Comparison of ENCODE assay signal across 28 cellular contexts in the genomic region with DNA sequence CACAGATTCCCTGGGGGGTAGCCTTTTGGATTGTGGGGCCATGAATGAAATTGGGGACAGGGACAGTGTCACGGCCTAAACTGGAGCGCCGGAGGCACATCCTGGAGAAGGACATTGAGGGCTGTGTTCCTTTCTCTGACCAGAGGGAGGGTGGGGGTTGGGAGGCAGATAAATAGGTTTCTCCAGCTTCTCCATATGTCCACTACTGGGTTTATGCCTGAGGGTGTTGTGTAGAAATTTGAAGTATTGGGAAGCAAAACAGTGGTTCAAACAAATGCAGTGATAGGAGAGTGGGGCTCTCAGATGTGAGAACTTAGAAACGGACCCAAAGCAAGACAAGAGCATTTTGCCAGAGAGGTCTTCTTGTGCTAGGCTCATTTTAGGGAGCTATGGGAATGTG. TPM values are rescaled to one million over a fixed set of nuclear protein-coding genes. Genes with fewer than 3 reads are reported as not detected.
DNase-seq lines count a peak whose midpoint lies in the region; ATAC-seq, FAIRE-seq and TF ChIP-seq lines count a peak whose summit lies in the region.
"Had no signal": no experiment of that assay in that cellular context is flagged by ENCODE, and none has a peak within 500 bp of the region (broad histone marks: within the 10 kb centered on the region; RNA-seq: fewer than 3 reads in every experiment).

No MANE protein-coding gene starts in this region.

- H3K4me1 ChIP-seq in HepG2 (ENCODE audit: insufficient read depth, low read length) (peaks cover 100% of the 10 kb centered on the region), right lobe of liver (no peaks in the 10 kb centered on the region), endodermal cell (ENCODE audit: control insufficient read depth, insufficient read depth, low read length) (peaks cover 37% of the 10 kb centered on the region)

- CTCF ChIA-PET in HepG2 (lab: Yijun Ruan, JAX; ENCODE audit: low intra/inter-chr PET ratio, low total read pairs) = no interaction called here

- H3K27ac ChIP-seq in HepG2 (ENCODE audit: extremely low read length, insufficient read depth, low read length) = peak overlapping the region; percentile 71
- H3K27ac ChIP-seq in right lobe of liver = no peak overlapping the region
- H3K27ac ChIP-seq in endodermal cell (ENCODE audit: low read depth, low read length) = peak overlapping the region; percentile 12
- H3K27ac ChIP-seq in caudate nucleus (ENCODE audit: low read depth, low read length) = no peak overlapping the region
- H3K27ac ChIP-seq: HL-60, KMS-11 had no signal

- H3K9me3 ChIP-seq in HepG2 (ENCODE audit: low read length) (no peaks in the 10 kb centered on the region), right lobe of liver (no peaks in the 10 kb centered on the region), endodermal cell (ENCODE audit: control insufficient read depth, low read length) (no peaks in the 10 kb centered on the region)

- no peak for FAIRE-seq in HepG2 (lab: Jason Lieb, UNC)
- FAIRE-seq: GM12892 had no signal

- POLR2A ChIA-PET in HepG2 (lab: Yijun Ruan, JAX) = interaction anchor here (0.6 to 4.8 kb wide), 3 partner anchors 13 to 42 kb away, joined by 3 to 27 read pairs (median 4); no protein-coding TSS in a partner anchor

- no peaks in the 10 kb centered on the region for H3K9me3 Mint-ChIP-seq in endodermal cell
- H3K9me3 Mint-ChIP-seq in mesothelial cell of epicardium = no peaks in the 10 kb centered on the region
- H3K9me3 Mint-ChIP-seq: CD8-positive, alpha-beta T cell; H9 had no signal

- ATAC-seq in HepG2 = no peak
- no peak for ATAC-seq in right lobe of liver
- no peak for ATAC-seq in HG03520 (IDR thresholded peaks at IDR 0.05; ENCODE audit: unreplicated experiment)
- ATAC-seq in GM19023 (IDR thresholded peaks at IDR 0.05; ENCODE audit: unreplicated experiment) = no peak
- ATAC-seq: CD8-positive, alpha-beta T cell; Right ventricle myocardium inferior had no signal

- H3K27me3 Mint-ChIP-seq in endodermal cell (ENCODE audit: insufficient read depth) (no peaks in the 10 kb centered on the region), mesothelial cell of epicardium (ENCODE audit: low read depth) (no peaks in the 10 kb centered on the region)

- H3K27me3 ChIP-seq in HepG2 (ENCODE audit: control insufficient read depth in 1 of 2, insufficient read depth in 2 of 2, low read length in 2 of 2) (no peaks in the 10 kb centered on the region), right lobe of liver (no peaks in the 10 kb centered on the region), endodermal cell (ENCODE audit: control insufficient read depth, insufficient read depth, low read length, poor library complexity, severe bottlenecking) (no peaks in the 10 kb centered on the region)

- H3K36me3 Mint-ChIP-seq in endodermal cell (ENCODE audit: low read depth) (peaks cover 33% of the 10 kb centered on the region), mesothelial cell of epicardium (no peaks in the 10 kb centered on the region)
- H3K36me3 Mint-ChIP-seq: CD8-positive, alpha-beta T cell had no signal

- TF ChIP-seq EP300 in HepG2 (IDR thresholded peaks at IDR 0.05; ENCODE audit: low read depth in 2 of 2, low read length in 2 of 2) (no peak), HepG2 (CRISPR knock-in tag; IDR thresholded peaks at IDR 0.05; ENCODE audit: borderline replicate concordance) (no peak)

- no TSS peak for BruUV-seq in HepG2 (replicated peaks; lab: Mats Ljungman, UMichigan)

- TF ChIP-seq POLR2A in HepG2 (IDR thresholded peaks at IDR 0.05; ENCODE audit: insufficient read depth in 1 of 2, low read depth in 2 of 2, low read length in 2 of 2) (no peak), right lobe of liver (IDR thresholded peaks at IDR 0.05) (no peak)

- in situ Hi-C loops in HepG2 (cut with HindIII; ENCODE audit: extremely low pct_ligation_motif_present, low pct_unique_long_range_greater_than_20kb) = no loop called here

- DNase-seq in HepG2 (ENCODE audit: low spot score) = no peak
- no peak for DNase-seq in right lobe of liver
- no peak for DNase-seq in endodermal cell
- no peak for DNase-seq in mesothelial cell of epicardium (ENCODE audit: low spot score in 2 of 2, unreplicated experiment in 2 of 2)
- DNase-seq in caudate nucleus (lab: John Stamatoyannopoulos, UW) = no peak
- DNase-seq in NK-92 (lab: John Stamatoyannopoulos, UW; ENCODE audit: unreplicated experiment) = no peak
- DNase-seq: AML-193; C1 segment of cervical spinal cord; Calu3; CD8-positive, alpha-beta T cell; DMS153; H9; IMR-90; MV-4-11; NCI-H1105 treated with DMSO at 0.1 percent for 48 hours; NCI-H2029 treated with DMSO at 0.1 percent for 48 hours; NCI-H345; NCI-H524; NCI-H82; OCI-M1 had no signal

- H3K79me2 ChIP-seq in HepG2 (ENCODE audit: insufficient read depth, low read length) = peaks cover 96% of the 10 kb centered on the region

- H3K4me3 ChIP-seq in HepG2 (replicated peaks in 1 of 3; ENCODE audit: insufficient read depth in 1 of 3, low read depth in 2 of 3, low read length in 3 of 3) = no peak overlapping the region
- no peak overlapping the region for H3K4me3 ChIP-seq in right lobe of liver
- H3K4me3 ChIP-seq in endodermal cell (ENCODE audit: low read length) = no peak overlapping the region

- H3K4me1 Mint-ChIP-seq in endodermal cell (peaks cover 84% of the 10 kb centered on the region), mesothelial cell of epicardium (peaks cover 45% of the 10 kb centered on the region)

- H3K4me3 Mint-ChIP-seq in endodermal cell (no peak overlapping the region), mesothelial cell of epicardium (no peak overlapping the region)
- H3K4me3 Mint-ChIP-seq: CD8-positive, alpha-beta T cell had no signal

- H4K20me1 ChIP-seq in HepG2 (ENCODE audit: insufficient read depth, low read length) = peaks cover 99% of the 10 kb centered on the region

- WGBS in HepG2 (ENCODE audit: low lambda C conversion rate) = 72% methylated on average over 4 of the region's 4 CpGs
- WGBS in right lobe of liver (ENCODE audit: insufficient coverage, low coverage, low lambda C conversion rate, missing lambda C conversion rate) = 67% methylated on average over 3 of the region's 4 CpGs
- WGBS in endodermal cell (ENCODE audit: insufficient coverage in 1 of 2, insufficient read length in 1 of 2), 2 experiments = 91 to 93% methylated on average over 1 to 4 of the region's 4 CpGs

- H3K9ac ChIP-seq in HepG2 (ENCODE audit: insufficient read depth, low read depth, low read length) (no peak overlapping the region), endodermal cell (ENCODE audit: extremely low read depth, low read length, poor library complexity, severe bottlenecking) (no peak overlapping the region)
- H3K9ac ChIP-seq: KMS-11 had no signal

- H2AFZ ChIP-seq in HepG2 (ENCODE audit: low read length) = no peak overlapping the region

- TF ChIP-seq CTCF in HepG2 (CRISPR knock-in tag; IDR thresholded peaks at IDR 0.05) = no peak
- TF ChIP-seq CTCF in right lobe of liver (IDR thresholded peaks at IDR 0.05) = no peak
- TF ChIP-seq CTCF in endodermal cell (conservative IDR thresholded peaks at IDR 0.05) = no peak
- TF ChIP-seq CTCF in mesothelial cell of epicardium (IDR thresholded peaks at IDR 0.05; ENCODE audit: unreplicated experiment) = no peak

- H3K27ac Mint-ChIP-seq in endodermal cell (peak overlapping the region; percentile 79), mesothelial cell of epicardium (peak overlapping the region; percentile 71)
- H3K27ac Mint-ChIP-seq: CD8-positive, alpha-beta T cell had no signal

- peaks cover 10 to 11% of the 10 kb centered on the region in 2 experiments for H3K36me3 ChIP-seq in HepG2 (replicated peaks in 1 of 2; ENCODE audit: control insufficient read depth in 1 of 2, insufficient read depth in 2 of 2, low read length in 2 of 2)
- H3K36me3 ChIP-seq in right lobe of liver = no peaks in the 10 kb centered on the region
- peaks cover 10% of the 10 kb centered on the region for H3K36me3 ChIP-seq in endodermal cell (ENCODE audit: control insufficient read depth, insufficient read depth, low read length)

- H3K4me2 ChIP-seq in HepG2 (ENCODE audit: low read depth, low read length) = no peak overlapping the region
- H3K4me2 ChIP-seq: KMS-11 had no signal

- TF ChIP-seq RAD21 in HepG2 (CRISPR knock-in tag; IDR thresholded peaks at IDR 0.05) = no peak

- intact Hi-C loops in HepG2 (cut with micrococcal nuclease; ENCODE audit: unreplicated experiment) = no loop called here
- intact Hi-C loops in right lobe of liver (cut with DNase I) = no loop called here

RNA-seq across cellular contexts. Expression of gene TRIM71, which starts 34.3 kb away (rescaled TPM):
- total RNA-seq in HepG2 (2016; rRNA removed; fragmentation: Illumina TruSeq; extraction: Trizol) = 76.9 and 111 TPM in 2 replicates
- total RNA-seq in HepG2 (2016; cell fraction: cytosol; rRNA removed; fragmentation: Illumina TruSeq; extraction: Trizol; ENCODE audit: low read depth) = 5.5 and 6.3 TPM in 2 replicates
- total RNA-seq in HepG2 (2016; cell fraction: insoluble cytoplasmic fraction; rRNA removed; fragmentation: Illumina TruSeq; extraction: Trizol) = 75.8 and 102 TPM in 2 replicates
- 29.5 and 33.3 TPM in 2 replicates for total RNA-seq in HepG2 (2016; cell fraction: membrane; rRNA removed; fragmentation: Illumina TruSeq; extraction: Trizol)
- total RNA-seq in HepG2 (2016; cell fraction: nucleus; rRNA removed; fragmentation: Illumina TruSeq; extraction: Trizol) = 91.5 and 98.1 TPM in 2 replicates
- 21.1 and 21.7 TPM in 2 replicates for polyA plus RNA-seq in HepG2 (2011; rRNA removed)
- polyA plus RNA-seq in HepG2 (2011; cell fraction: cytosol; rRNA removed) = 16.3 and 17.3 TPM in 2 replicates
- polyA plus RNA-seq in HepG2 (2011; cell fraction: nucleus; rRNA removed) = 25.8 and 29.4 TPM in 2 replicates
- polyA plus RNA-seq in HepG2 (2012) = 24.9 and 35.6 TPM in 2 replicates
- polyA plus RNA-seq in HepG2 (2016; cell fraction: cytosol; fragmentation: Illumina TruSeq; extraction: Trizol; ENCODE audit: low read depth) = 1.8 and 1.9 TPM in 2 replicates
- polyA plus RNA-seq in HepG2 (2016; cell fraction: insoluble cytoplasmic fraction; fragmentation: Illumina TruSeq; extraction: Trizol; ENCODE audit: low read depth) = 67.3 and 72.5 TPM in 2 replicates
- 7.2 and 8.7 TPM in 2 replicates for polyA plus RNA-seq in HepG2 (2016; cell fraction: membrane; fragmentation: Illumina TruSeq; extraction: Trizol; ENCODE audit: low read depth)
- 86.2 and 92.8 TPM in 2 replicates for polyA plus RNA-seq in HepG2 (2016; cell fraction: nucleus; fragmentation: Illumina TruSeq; extraction: Trizol; ENCODE audit: insufficient read depth, low read depth)
- polyA minus RNA-seq in HepG2 (2011; rRNA and poly(A)+ RNA removed; ENCODE audit: low replicate concordance) = 0.07 and 138 TPM in 2 replicates
- polyA minus RNA-seq in HepG2 (2011; cell fraction: cytosol; rRNA and poly(A)+ RNA removed) = 80.8 and 84.9 TPM in 2 replicates
- 96.2 and 97.6 TPM in 2 replicates for polyA minus RNA-seq in HepG2 (2011; cell fraction: nucleus; rRNA and poly(A)+ RNA removed)
- not detected for total RNA-seq in right lobe of liver
- 100 to 1,000 TPM; 154 to 169 TPM for total RNA-seq in endodermal cell
- 25.8 TPM for polyA plus RNA-seq in endodermal cell (2013, experiment 1 of 2)
- polyA plus RNA-seq in endodermal cell (2013, experiment 2 of 2) = 26.8 TPM
- 2.7 to 3.1 TPM (median 3.0 TPM) in 3 replicates for total RNA-seq in mesothelial cell of epicardium
- total RNA-seq: Calu3; CD8-positive, alpha-beta T cell; HT-29; IMR-90; Right ventricle myocardium inferior had no signal
- polyA plus RNA-seq: AG04450, IMR-90 had no signal

Comparison
In these comparisons a context has a peak if more than half of its experiments do, and no peak if none do; other contexts are left out.
1. H3K27ac ChIP-seq: peak in HepG2 (single experiment) and endodermal cell (single experiment); none in right lobe of liver (0 of 3) and caudate nucleus (single experiment).